14 cellular contexts compared by ENCODE assay signal in genomic region chr1:235139315-235139714, GRCh38.
"Had no signal": no experiment of that assay in that cellular context is flagged by ENCODE, and none has a peak within 500 bp of the region (broad histone marks: within the 10 kb centered on the region; RNA-seq: fewer than 3 reads in every experiment).

No MANE protein-coding gene starts in this region.

- H3K4me3 Mint-ChIP-seq: activated B cell treated with CpG ODN at 0.5 μM for 24 hours, nephron progenitor cell, T-cell had no signal

- H3K9me3 Mint-ChIP-seq: activated B cell treated with CpG ODN at 0.5 μM for 24 hours, nephron progenitor cell, T-cell had no signal

- H3K27ac Mint-ChIP-seq: activated B cell treated with CpG ODN at 0.5 μM for 24 hours had no signal

- H3K27me3 Mint-ChIP-seq: activated B cell treated with CpG ODN at 0.5 μM for 24 hours, T-cell had no signal

- ATAC-seq: heart right ventricle, left lung, T-cell had no signal

- H3K27ac ChIP-seq: colonic mucosa, heart right ventricle, left lung had no signal

- DNase-seq: activated B cell treated with CpG ODN at 0.5 μM for 24 hours; activated CD4-positive, alpha-beta T cell treated with anti-CD3 and anti-CD28 coated beads, Interleukin-2, amount 50 U/mL, for 4 hours; activated naive CD4-positive, alpha-beta T cell; activated T-cell treated with anti-CD3 and anti-CD28 coated beads, Interleukin-2, amount 50 U/mL, for 1 hour; anterior cingulate cortex; colonic mucosa; foreskin melanocyte; heart right ventricle; left lung; nephron progenitor cell; PC-9; T-cell; trophoblast cell had no signal

- H3K27me3 ChIP-seq: colonic mucosa, heart right ventricle, left lung had no signal

- H3K4me1 Mint-ChIP-seq: activated B cell treated with CpG ODN at 0.5 μM for 24 hours, nephron progenitor cell had no signal

- H3K9me3 ChIP-seq: colonic mucosa, heart right ventricle, left lung had no signal

- FAIRE-seq: keratinocyte had no signal

- H3K4me3 ChIP-seq: colonic mucosa, heart right ventricle, left lung, PC-9 had no signal

- H3K4me1 ChIP-seq: colonic mucosa, left lung had no signal
